In genomic region chr17:62125307-62125706, GRCh38 we compare ENCODE assay signal across 25 cellular contexts.
"Had no signal": no experiment of that assay in that cellular context is flagged by ENCODE, and none has a peak within 500 bp of the region (broad histone marks: within the 10 kb centered on the region; RNA-seq: fewer than 3 reads in every experiment).

No MANE protein-coding gene starts in this region.

- DNase-seq: heart left ventricle; hypothalamus; immature natural killer cell; left colon; left ventricle myocardium inferior; mesendoderm; naive B cell; natural killer cell; nucleus accumbens; pancreas; retina; right cardiac atrium; sigmoid colon; small intestine; spleen; stimulated activated CD4-positive, alpha-beta T cell treated with anti-CD3 and anti-CD28 coated beads, Interleukin-4, amount 100 ng/mL, for 24 hours; stimulated activated naive CD4-positive, alpha-beta T cell; tibial artery had no signal

- ATAC-seq: heart left ventricle; left colon; natural killer cell; pancreas; right cardiac atrium; stimulated activated effector memory CD8-positive, alpha-beta T cell treated with anti-CD3 and anti-CD28 coated beads, Interleukin-12 subunit alpha, Interleukin-12 subunit beta, amount 100 ng/mL, for 72 hours had no signal

- FAIRE-seq: keratinocyte, pancreas, small intestine had no signal

- H3K4me1 ChIP-seq: heart left ventricle, left ventricle myocardium inferior, pancreas, prostate gland, sigmoid colon, spleen, suprapubic skin, tibial artery, vagina had no signal

- H3K27ac ChIP-seq: heart left ventricle, left ventricle myocardium inferior, pancreas, prostate gland, sigmoid colon, spleen, suprapubic skin, thoracic aorta, tibial artery, vagina had no signal

- H3K9me3 ChIP-seq: heart left ventricle, left ventricle myocardium inferior, pancreas, prostate gland, sigmoid colon, spleen, suprapubic skin, thoracic aorta, tibial artery, vagina had no signal

- H3K36me3 ChIP-seq: heart left ventricle, left ventricle myocardium inferior, pancreas, prostate gland, sigmoid colon, spleen, suprapubic skin, thoracic aorta, tibial artery, vagina had no signal

- H3K27me3 ChIP-seq: pancreas, vagina had no signal

- H3K4me3 ChIP-seq: heart left ventricle, left ventricle myocardium inferior, lung, pancreas, prostate gland, sigmoid colon, spleen, suprapubic skin, thoracic aorta, tibial artery, vagina had no signal
